ENCODE assay signal across 10 cellular contexts in the genomic region with DNA sequence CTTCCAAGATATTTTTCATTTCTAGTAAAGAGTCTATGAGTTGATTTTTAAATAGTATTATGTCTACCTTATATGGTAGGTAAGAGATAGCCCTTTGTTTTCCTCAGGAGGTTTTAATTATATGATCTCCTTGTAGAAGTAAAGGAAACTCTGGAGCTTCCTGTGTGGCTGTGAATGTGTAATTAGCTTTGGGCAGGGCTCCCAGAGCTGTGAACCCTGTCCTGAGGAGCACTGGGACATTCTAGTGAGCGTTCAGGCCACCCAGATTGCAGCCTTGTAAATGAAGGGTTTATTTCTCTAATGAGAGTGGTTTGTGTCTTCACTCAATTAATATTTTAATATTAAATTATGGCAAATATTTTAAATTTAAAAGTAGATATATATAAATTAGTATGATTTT. TPM values are rescaled to one million over a fixed set of nuclear protein-coding genes. Genes with fewer than 3 reads are reported as not detected.
DNase-seq lines count a peak whose midpoint lies in the region; ATAC-seq, FAIRE-seq and TF ChIP-seq lines count a peak whose summit lies in the region.
"Not testable (repeated sequence)": the region's sequence is repeated elsewhere in the genome, so short reads cannot be mapped to it uniquely, and the experiment has no call there.
"Had no signal": no experiment of that assay in that cellular context is flagged by ENCODE, and none has a peak within 500 bp of the region (broad histone marks: within the 10 kb centered on the region; RNA-seq: fewer than 3 reads in every experiment).

No MANE protein-coding gene starts in this region.

- not testable (repeated sequence) for H3K36me3 ChIP-seq in mucosa of descending colon (ENCODE audit: low read depth); small intestine (ENCODE audit: control insufficient read depth in 2 of 2, insufficient read depth in 2 of 2, low read length in 2 of 2)

- not testable (repeated sequence) for H3K27me3 ChIP-seq in small intestine (ENCODE audit: control insufficient read depth in 2 of 2, insufficient read depth in 2 of 2, low read length in 2 of 2)

- peak; percentile 16 for DNase-seq in NCI-H69 (lab: John Stamatoyannopoulos, UW)
- not testable (repeated sequence) for DNase-seq in Right ventricle myocardium superior, left ventricle myocardium superior, left colon, mucosa of descending colon, small intestine

- H3K9me3 ChIP-seq in mucosa of descending colon; small intestine (ENCODE audit: control insufficient read depth, low read depth): not testable (repeated sequence)

- ATAC-seq in Right ventricle myocardium superior (ENCODE audit: poor library complexity) (peak; percentile 57), left ventricle myocardium superior (peak; percentile 48), left colon (peak; percentile 84), mucosa of descending colon (peak; percentile 87)

- TF ChIP-seq CTCF in mucosa of descending colon (IDR thresholded peaks at IDR 0.05) = not testable (repeated sequence)

- H3K4me1 ChIP-seq in mucosa of descending colon (ENCODE audit: low read depth) = peaks cover 22% of the 10 kb centered on the region
- H3K4me1 ChIP-seq in small intestine (ENCODE audit: control insufficient read depth in 2 of 2, insufficient read depth in 1 of 2, low read depth in 1 of 2, low read length in 1 of 2) = not testable (repeated sequence)

- FAIRE-seq in colon (lab: Jason Lieb, UNC) (peak; percentile 91), small intestine (lab: Jason Lieb, UNC) (peak; percentile 89)

- intact Hi-C loops in Right ventricle myocardium superior (cut with DNase I); left ventricle myocardium superior (cut with micrococcal nuclease); left colon (cut with DNase I, micrococcal nuclease); mucosa of descending colon (cut with DNase I, micrococcal nuclease): not testable (repeated sequence)

- H3K4me3 ChIP-seq in mucosa of descending colon; small intestine (ENCODE audit: low read depth in 1 of 2, low read length in 2 of 2): not testable (repeated sequence)

- not testable (repeated sequence) for H3K27ac ChIP-seq in small intestine (ENCODE audit: low read depth in 1 of 2, low read length in 1 of 2)

- WGBS in small intestine, 3 donors = 14 to 38% (median 33%) methylated on average over 1 of the region's 1 CpG

RNA-seq across cellular contexts. Expression of a gene that starts 24.3 kb away (rescaled TPM):
- total RNA-seq in Right ventricle myocardium superior = 41.1 TPM
- 52.0 TPM for total RNA-seq in left ventricle myocardium superior
- total RNA-seq in left colon = 10 to 100 TPM; 86.3 to 87.5 TPM
- total RNA-seq in mucosa of descending colon = 100 to 1,000 TPM in 2 of 3 donors, 10 to 100 TPM in 1; 78.7 to 116 (median 105) TPM
- polyA plus RNA-seq in small intestine = 10 to 100 TPM in 1 of 3 donors, 1 to 10 TPM in 2; 6.0 to 12.5 (median 7.3) TPM

RNA-seq across cellular contexts. Expression of a gene that starts 50.0 kb away (rescaled TPM):
- total RNA-seq in Right ventricle myocardium superior = 21.0 TPM
- 19.8 TPM for total RNA-seq in left ventricle myocardium superior
- 1 to 10 TPM; 3.7 to 6.7 TPM for total RNA-seq in left colon
- total RNA-seq in mucosa of descending colon = 10 to 100 TPM in 1 of 3 donors, 1 to 10 TPM in 2; 2.3 to 14.7 (median 6.6) TPM
- polyA plus RNA-seq in small intestine = 10 to 100 TPM in 2 of 3 donors, under 1 TPM in 1; 0.67 to 31.2 (median 10.8) TPM
- total RNA-seq: A172; CD4-positive, alpha-beta T cell; H1 had no signal
